ENCODE assay signal across 1 cellular context in genomic region chr17:79748296-79749099, GRCh38.
A peak's percentile ranks its signal among the peaks of the same experiment; 100 is the strongest.
TF ChIP-seq lines count a peak whose summit lies in the region.

No MANE protein-coding gene starts in this region.

TF ChIP-seq in K562, 482 proteins besides CTCF, POLR2A, EP300 and RAD21:
- TF ChIP-seq ZNF280B (CRISPR knock-in tag; IDR thresholded peaks at IDR 0.05): no peak
- TF ChIP-seq ZBTB33 (CRISPR knock-in tag; IDR thresholded peaks at IDR 0.05): 0 out of 2 replicates have a peak, but pooled peaks have one; percentile 0
TF ChIP-seq in K562: peak in this region for 1.
